Comparison of ENCODE assay signal across 1 cellular context in genomic region chr5:108727639-108728565, GRCh38.
TF ChIP-seq lines count a peak whose summit lies in the region.

No MANE protein-coding gene starts in this region.

TF ChIP-seq in HepG2, 621 proteins besides CTCF, POLR2A, EP300 and RAD21 (continued from another document and continues in another):
- no peak for TF ChIP-seq CEBPZ (IDR thresholded peaks at IDR 0.05; ENCODE audit: low read length)
- peak; percentile 11; the same call in 1 of the 2 replicates for TF ChIP-seq NFYC (CRISPR knock-in tag; IDR thresholded peaks at IDR 0.05)
- peak; percentile 82; the same call in 1 of the 2 replicates for TF ChIP-seq ZNF232 (CRISPR knock-in tag; IDR thresholded peaks at IDR 0.05; ENCODE audit: borderline replicate concordance)
- TF ChIP-seq HINFP (CRISPR knock-in tag; IDR thresholded peaks at IDR 0.05; ENCODE audit: low read depth), result no peak; the same call in 1 of the 2 replicates
- no peak for TF ChIP-seq MLX (CRISPR knock-in tag; IDR thresholded peaks at IDR 0.05)
- TF ChIP-seq ZNF792 (CRISPR knock-in tag; IDR thresholded peaks at IDR 0.05), result no peak
- no peak for TF ChIP-seq TCF7 (IDR thresholded peaks at IDR 0.05; ENCODE audit: low read depth)
- peak; percentile 83; the same call in 1 of the 2 replicates for TF ChIP-seq ZSCAN30 (CRISPR knock-in tag; IDR thresholded peaks at IDR 0.05)
- peak; percentile 71 for TF ChIP-seq CEBPB (IDR thresholded peaks at IDR 0.05; ENCODE audit: borderline replicate concordance, low read depth, low read length)
- no peak for TF ChIP-seq NR2F2 (IDR thresholded peaks at IDR 0.05; ENCODE audit: borderline replicate concordance, low read depth)
- no peak; the same call in 1 of the 2 replicates for TF ChIP-seq SETDB1 (CRISPR knock-in tag; IDR thresholded peaks at IDR 0.05; ENCODE audit: borderline replicate concordance)
- TF ChIP-seq ARID4A (CRISPR knock-in tag; IDR thresholded peaks at IDR 0.05; ENCODE audit: borderline replicate concordance), result peak; percentile 79
- TF ChIP-seq KMT2A (CRISPR knock-in tag; IDR thresholded peaks at IDR 0.05), result peak; percentile 89
- no peak for TF ChIP-seq STAT6 (CRISPR knock-in tag; IDR thresholded peaks at IDR 0.05; ENCODE audit: borderline replicate concordance)
- TF ChIP-seq ELF3 (CRISPR knock-in tag; IDR thresholded peaks at IDR 0.05), result no peak
- TF ChIP-seq FUBP1 (CRISPR knock-in tag; IDR thresholded peaks at IDR 0.05; ENCODE audit: borderline replicate concordance), result no peak
- TF ChIP-seq KLF13 (CRISPR knock-in tag; IDR thresholded peaks at IDR 0.05), result peak; percentile 73; the same call in 1 of the 2 replicates
- peak; percentile 20; the same call in 1 of the 2 replicates for TF ChIP-seq ZNF547 (CRISPR knock-in tag; IDR thresholded peaks at IDR 0.05)
- 0 out of 2 replicates have a peak, but pooled peaks have one; percentile 68 for TF ChIP-seq CC2D1A (CRISPR knock-in tag; IDR thresholded peaks at IDR 0.05)
- no peak for TF ChIP-seq ZNF562 (CRISPR knock-in tag; IDR thresholded peaks at IDR 0.05; ENCODE audit: borderline replicate concordance)
- no peak for TF ChIP-seq ZNF629 (CRISPR knock-in tag; conservative IDR thresholded peaks at IDR 0.05)
- TF ChIP-seq NR2F1 (CRISPR knock-in tag; IDR thresholded peaks at IDR 0.05), result no peak
- no peak for TF ChIP-seq NFE2 (CRISPR knock-in tag; IDR thresholded peaks at IDR 0.05)
- TF ChIP-seq DRAP1 (CRISPR knock-in tag; IDR thresholded peaks at IDR 0.05), result peak; percentile 80
- TF ChIP-seq ZNF160 (CRISPR knock-in tag; IDR thresholded peaks at IDR 0.05), result 0 out of 2 replicates have a peak, but pooled peaks have one; percentile 7
- peak in 1 of 2 experiments; percentile 39; a peak in 1 of 4 replicates for TF ChIP-seq REST (IDR thresholded peaks at IDR 0.05; ENCODE audit: borderline replicate concordance in 1 of 2, low read depth in 1 of 2, low read length in 2 of 2)
- 0 out of 2 replicates have a peak, but pooled peaks have one; percentile 45 for TF ChIP-seq ZNF780A (CRISPR knock-in tag; IDR thresholded peaks at IDR 0.05)
- TF ChIP-seq KMT2B (CRISPR knock-in tag; IDR thresholded peaks at IDR 0.05), result peak; percentile 88; the same call in 1 of the 2 replicates
- TF ChIP-seq MYNN (CRISPR knock-in tag; IDR thresholded peaks at IDR 0.05; ENCODE audit: low read depth), result no peak
- TF ChIP-seq PHF20 (CRISPR knock-in tag; IDR thresholded peaks at IDR 0.05), result peak; percentile 85
- peak; percentile 75; the same call in 1 of the 2 replicates for TF ChIP-seq ZNF451 (CRISPR knock-in tag; IDR thresholded peaks at IDR 0.05)
- TF ChIP-seq ZNF552 (CRISPR knock-in tag; IDR thresholded peaks at IDR 0.05; ENCODE audit: borderline replicate concordance), result peak; percentile 57; the same call in 1 of the 2 replicates
- peak; percentile 65 for TF ChIP-seq ZNF770 (CRISPR knock-in tag; IDR thresholded peaks at IDR 0.05)
- peak; percentile 99 for TF ChIP-seq ZNF225 (CRISPR knock-in tag; IDR thresholded peaks at IDR 0.05)
- TF ChIP-seq GPBP1L1 (CRISPR knock-in tag; IDR thresholded peaks at IDR 0.05), result no peak
